21 cellular contexts compared by ENCODE assay signal in genomic region chr9:96075111-96075510, GRCh38.
A peak's percentile ranks its signal among the peaks of the same experiment; 100 is the strongest.
DNase-seq lines count a peak whose midpoint lies in the region; ATAC-seq and TF ChIP-seq lines count a peak whose summit lies in the region.
"Had no signal": no experiment of that assay in that cellular context is flagged by ENCODE, and none has a peak within 500 bp of the region (broad histone marks: within the 10 kb centered on the region; RNA-seq: fewer than 3 reads in every experiment).

No MANE protein-coding gene starts in this region.

- no peak overlapping the region for H3K4me2 ChIP-seq in mesenchymal stem cell (ENCODE audit: low read length, poor library complexity, severe bottlenecking)

- no peak overlapping the region for H3K9ac ChIP-seq in mesenchymal stem cell (ENCODE audit: low read length)

- DNase-seq in natural killer cell treated with Interleukin-12 subunit alpha and Interleukin-12 subunit beta and Interleukin-15 and Interleukin-18, amount 100 ng/mL, for 72 hours (ENCODE audit: low spot score) = no peak
- DNase-seq in natural killer cell (no peak), mesenchymal stem cell (peak; percentile 54), HuH-7.5 (ENCODE audit: low spot score) (no peak), heart right ventricle (no peak), Right ventricle myocardium superior (no peak)
- no peak for DNase-seq in activated T-helper 1 cell treated with anti-CD3 and anti-CD28 coated beads, Interleukin-12 subunit alpha, Interleukin-12 subunit beta, Interleukin-2, Interleukin-4 antibody, amounts not matched to agents 30 ng/mL and 10 ng/mL and 1 ng/mL, durations not matched to agents 14 hours and 24 hours and 36 hours (ENCODE audit: low spot score)
- DNase-seq: CD4-positive, alpha-beta T cell; HCEC 1CT; NCI-H1048; NCI-H1417; NCI-H1694; NCI-H2081; NCI-H2227 treated with DMSO at 0.1 percent for 48 hours; NCI-H510A; NCI-H748 treated with DMSO at 0.1 percent for 48 hours; RPMI8226; SHP77; SW 1271 had no signal

- no peak overlapping the region for H3K27ac Mint-ChIP-seq in natural killer cell treated with Interleukin-12 subunit alpha and Interleukin-12 subunit beta and Interleukin-15 and Interleukin-18, amount 100 ng/mL, for 72 hours
- H3K27ac Mint-ChIP-seq in natural killer cell = no peak overlapping the region
- H3K27ac Mint-ChIP-seq in activated T-helper 1 cell treated with anti-CD3 and anti-CD28 coated beads, Interleukin-12 subunit alpha, Interleukin-12 subunit beta, Interleukin-2, Interleukin-4 antibody, amounts not matched to agents 30 ng/mL and 10 ng/mL and 1 ng/mL, durations not matched to agents 14 hours and 24 hours and 36 hours = peak overlapping the region; percentile 40
- H3K27ac Mint-ChIP-seq: CD4-positive, alpha-beta T cell had no signal

- H3K9me3 ChIP-seq in mesenchymal stem cell (ENCODE audit: control insufficient read depth, low read length) (no peaks in the 10 kb centered on the region), heart right ventricle (no peaks in the 10 kb centered on the region)

- H3K4me1 Mint-ChIP-seq in natural killer cell treated with Interleukin-12 subunit alpha and Interleukin-12 subunit beta and Interleukin-15 and Interleukin-18, amount 100 ng/mL, for 72 hours (ENCODE audit: low read depth in 2 of 2) = peaks cover 3 to 10% of the 10 kb centered on the region in 2 donors
- H3K4me1 Mint-ChIP-seq in natural killer cell = no peaks in the 10 kb centered on the region
- H3K4me1 Mint-ChIP-seq in activated T-helper 1 cell treated with anti-CD3 and anti-CD28 coated beads, Interleukin-12 subunit alpha, Interleukin-12 subunit beta, Interleukin-2, Interleukin-4 antibody, amounts not matched to agents 30 ng/mL and 10 ng/mL and 1 ng/mL, durations not matched to agents 14 hours and 24 hours and 36 hours (ENCODE audit: low read depth) = peaks cover 9% of the 10 kb centered on the region

- no peak overlapping the region for H2BK15ac ChIP-seq in mesenchymal stem cell (ENCODE audit: low read depth, poor library complexity, severe bottlenecking)

- H3K36me3 Mint-ChIP-seq in natural killer cell treated with Interleukin-12 subunit alpha and Interleukin-12 subunit beta and Interleukin-15 and Interleukin-18, amount 100 ng/mL, for 72 hours = no peaks in the 10 kb centered on the region
- H3K36me3 Mint-ChIP-seq in natural killer cell = no peaks in the 10 kb centered on the region
- H3K36me3 Mint-ChIP-seq in activated T-helper 1 cell treated with anti-CD3 and anti-CD28 coated beads, Interleukin-12 subunit alpha, Interleukin-12 subunit beta, Interleukin-2, Interleukin-4 antibody, amounts not matched to agents 30 ng/mL and 10 ng/mL and 1 ng/mL, durations not matched to agents 14 hours and 24 hours and 36 hours (ENCODE audit: low read depth) = no peaks in the 10 kb centered on the region

- H3K4me3 Mint-ChIP-seq in natural killer cell treated with Interleukin-12 subunit alpha and Interleukin-12 subunit beta and Interleukin-15 and Interleukin-18, amount 100 ng/mL, for 72 hours = peak overlapping the region; percentile 20
- no peak overlapping the region for H3K4me3 Mint-ChIP-seq in natural killer cell
- H3K4me3 Mint-ChIP-seq in activated T-helper 1 cell treated with anti-CD3 and anti-CD28 coated beads, Interleukin-12 subunit alpha, Interleukin-12 subunit beta, Interleukin-2, Interleukin-4 antibody, amounts not matched to agents 30 ng/mL and 10 ng/mL and 1 ng/mL, durations not matched to agents 14 hours and 24 hours and 36 hours = no peak overlapping the region
- H3K4me3 Mint-ChIP-seq: CD4-positive, alpha-beta T cell had no signal

- H3K14ac ChIP-seq in mesenchymal stem cell (ENCODE audit: low read length in 2 of 2) = no peak overlapping the region

- no peak overlapping the region for H4K91ac ChIP-seq in mesenchymal stem cell (ENCODE audit: low read length)

- peaks cover 8 to 17% of the 10 kb centered on the region in 2 donors for H3K27me3 Mint-ChIP-seq in natural killer cell treated with Interleukin-12 subunit alpha and Interleukin-12 subunit beta and Interleukin-15 and Interleukin-18, amount 100 ng/mL, for 72 hours
- peaks cover 0 to 22% of the 10 kb centered on the region in 2 donors for H3K27me3 Mint-ChIP-seq in natural killer cell (ENCODE audit: low read depth in 2 of 2)
- peaks cover 15% of the 10 kb centered on the region for H3K27me3 Mint-ChIP-seq in activated T-helper 1 cell treated with anti-CD3 and anti-CD28 coated beads, Interleukin-12 subunit alpha, Interleukin-12 subunit beta, Interleukin-2, Interleukin-4 antibody, amounts not matched to agents 30 ng/mL and 10 ng/mL and 1 ng/mL, durations not matched to agents 14 hours and 24 hours and 36 hours (ENCODE audit: insufficient read depth)

- no peak overlapping the region for H4K8ac ChIP-seq in mesenchymal stem cell (ENCODE audit: low read length)

- H3K4me1 ChIP-seq in mesenchymal stem cell (ENCODE audit: control insufficient read depth, insufficient read depth, low read depth, low read length) = no peaks in the 10 kb centered on the region
- H3K4me1 ChIP-seq in heart right ventricle = peaks cover 0 to 12% (median 0%) of the 10 kb centered on the region in 9 donors

- no peak overlapping the region for H3K4ac ChIP-seq in mesenchymal stem cell (ENCODE audit: low read depth in 1 of 2, low read length in 2 of 2)

- H2AFZ ChIP-seq in mesenchymal stem cell (ENCODE audit: low read depth, low read length) = no peak overlapping the region

- H2AK5ac ChIP-seq in mesenchymal stem cell (ENCODE audit: low read length, severe bottlenecking) = no peak overlapping the region

- WGBS in mesenchymal stem cell = 82% methylated on average over 5 of the region's 6 CpGs
- 87 to 90% methylated on average over 6 of the region's 6 CpGs for WGBS in heart right ventricle, 2 donors

- no peaks in the 10 kb centered on the region for H3K36me3 ChIP-seq in mesenchymal stem cell (ENCODE audit: control insufficient read depth in 1 of 2, insufficient read depth in 2 of 2, low read depth in 1 of 2, low read length in 2 of 2)
- no peaks in the 10 kb centered on the region for H3K36me3 ChIP-seq in heart right ventricle

- no peaks in the 10 kb centered on the region for H3K9me3 Mint-ChIP-seq in natural killer cell treated with Interleukin-12 subunit alpha and Interleukin-12 subunit beta and Interleukin-15 and Interleukin-18, amount 100 ng/mL, for 72 hours
- H3K9me3 Mint-ChIP-seq in natural killer cell = no peaks in the 10 kb centered on the region
- H3K9me3 Mint-ChIP-seq in activated T-helper 1 cell treated with anti-CD3 and anti-CD28 coated beads, Interleukin-12 subunit alpha, Interleukin-12 subunit beta, Interleukin-2, Interleukin-4 antibody, amounts not matched to agents 30 ng/mL and 10 ng/mL and 1 ng/mL, durations not matched to agents 14 hours and 24 hours and 36 hours = no peaks in the 10 kb centered on the region
- H3K9me3 Mint-ChIP-seq: CD4-positive, alpha-beta T cell had no signal

- no peak overlapping the region for H2BK120ac ChIP-seq in mesenchymal stem cell (ENCODE audit: low read depth, low read length)

- H2BK12ac ChIP-seq in mesenchymal stem cell (ENCODE audit: low read length in 2 of 2) = no peak overlapping the region

- peaks cover 8 to 10% of the 10 kb centered on the region in 2 experiments for H3K27me3 ChIP-seq in mesenchymal stem cell (ENCODE audit: control insufficient read depth in 1 of 2, insufficient read depth in 1 of 2, low read length in 2 of 2)
- peaks cover 0 to 4% (median 0%) of the 10 kb centered on the region in 7 donors for H3K27me3 ChIP-seq in heart right ventricle

- no peak overlapping the region for H3K23ac ChIP-seq in mesenchymal stem cell (ENCODE audit: low read length in 2 of 2)

- H2BK5ac ChIP-seq in mesenchymal stem cell (ENCODE audit: low read depth, low read length, poor library complexity, severe bottlenecking) = no peak overlapping the region

- intact Hi-C loops in natural killer cell (cut with micrococcal nuclease) (no loop called here), heart right ventricle (cut with DNase I) (no loop called here), Right ventricle myocardium superior (cut with DNase I) (no loop called here)
- intact Hi-C loops in activated T-helper 1 cell treated with anti-CD3 and anti-CD28 coated beads, Interleukin-12 subunit alpha, Interleukin-12 subunit beta, Interleukin-2, Interleukin-4 antibody, amounts not matched to agents 30 ng/mL and 10 ng/mL and 1 ng/mL, durations not matched to agents 14 hours and 24 hours and 36 hours (cut with micrococcal nuclease) = loop anchor here (10.0 kb wide), 1 partner anchor 140 kb away; no protein-coding TSS in a partner anchor

- no peaks in the 10 kb centered on the region for H3K79me1 ChIP-seq in mesenchymal stem cell (replicated peaks; ENCODE audit: low read length, poor library complexity, severe bottlenecking)

- H3K18ac ChIP-seq in mesenchymal stem cell (ENCODE audit: low read depth in 1 of 2, low read length in 2 of 2) = no peak overlapping the region

- H3K27ac ChIP-seq in mesenchymal stem cell (ENCODE audit: low read length, poor library complexity, severe bottlenecking) (no peak overlapping the region), heart right ventricle (no peak overlapping the region)
- H3K27ac ChIP-seq: HL-60 had no signal

- H3K4me3 ChIP-seq in mesenchymal stem cell (ENCODE audit: insufficient read depth in 1 of 2, low read depth in 1 of 2, low read length in 2 of 2) = no peak overlapping the region
- no peak overlapping the region for H3K4me3 ChIP-seq in heart right ventricle

- peak in 1 of 2 donors; percentile 43 for ATAC-seq in natural killer cell treated with Interleukin-12 subunit alpha and Interleukin-12 subunit beta and Interleukin-15 and Interleukin-18, amount 100 ng/mL, for 72 hours
- no peak for ATAC-seq in natural killer cell
- ATAC-seq in SK-N-SH treated with all-trans-retinoic acid at 6 μM for 48 hours = no peak
- no peak for ATAC-seq in heart right ventricle
- ATAC-seq in Right ventricle myocardium superior (ENCODE audit: poor library complexity) = no peak

- no peak for TF ChIP-seq CTCF in natural killer cell (IDR thresholded peaks at IDR 0.05)
- TF ChIP-seq CTCF in heart right ventricle (IDR thresholded peaks at IDR 0.05) = no peak
